Comparison of ENCODE assay signal across 18 cellular contexts in genomic region chr15:82918607-82919230, GRCh38. TPM values are rescaled to one million over a fixed set of nuclear protein-coding genes. Genes with fewer than 3 reads are reported as not detected.
DNase-seq lines count a peak whose midpoint lies in the region; ATAC-seq, FAIRE-seq and TF ChIP-seq lines count a peak whose summit lies in the region.
"Had no signal": no experiment of that assay in that cellular context is flagged by ENCODE, and none has a peak within 500 bp of the region (broad histone marks: within the 10 kb centered on the region; RNA-seq: fewer than 3 reads in every experiment).

No MANE protein-coding gene starts in this region.

- H3K27ac Mint-ChIP-seq in endodermal cell, result no peak overlapping the region
- H3K27ac Mint-ChIP-seq: B cell; CD4-positive, alpha-beta memory T cell had no signal

- ATAC-seq in body of pancreas (peak; percentile 7), esophagus mucosa (peak; percentile 26), pancreas (peak; percentile 1 to 8 (median 6))

- no peaks in the 10 kb centered on the region for H3K79me2 ChIP-seq in SK-N-SH (ENCODE audit: insufficient read depth)

- H3K27me3 Mint-ChIP-seq in endodermal cell (ENCODE audit: insufficient read depth), result no peaks in the 10 kb centered on the region

- no peak overlapping the region for H3K9ac ChIP-seq in endodermal cell (ENCODE audit: extremely low read depth, low read length, poor library complexity, severe bottlenecking)
- no peak overlapping the region for H3K9ac ChIP-seq in SK-N-SH
- H3K9ac ChIP-seq: KMS-11 had no signal

- no peaks in the 10 kb centered on the region for H3K9me3 Mint-ChIP-seq in endodermal cell

- no peaks in the 10 kb centered on the region for H4K20me1 ChIP-seq in SK-N-SH (ENCODE audit: insufficient read depth)

- no peak for TF ChIP-seq EP300 in SK-N-SH (IDR thresholded peaks at IDR 0.05; ENCODE audit: borderline replicate concordance in 1 of 2, low read depth in 1 of 2, low read length in 1 of 2)

- CTCF ChIA-PET in SK-N-SH (lab: Yijun Ruan, JAX), result no interaction called here

- no peaks in the 10 kb centered on the region for H3F3A ChIP-seq in SK-N-SH (replicated peaks; ENCODE audit: insufficient read depth)

- H3K27ac ChIP-seq in body of pancreas, result peak overlapping the region; percentile 93 to 100 (median 97)
- peak overlapping the region; percentile 86 to 93 (median 91) for H3K27ac ChIP-seq in pancreas
- H3K27ac ChIP-seq in testis, result peak overlapping the region; percentile 50 to 76
- no peak overlapping the region for H3K27ac ChIP-seq in endodermal cell (ENCODE audit: low read depth, low read length)
- no peak overlapping the region for H3K27ac ChIP-seq in SK-N-SH (ENCODE audit: low read depth in 2 of 2, low read length in 1 of 2)
- H3K27ac ChIP-seq: KMS-11 had no signal

- no peak for TF ChIP-seq RAD21 in SK-N-SH (IDR thresholded peaks at IDR 0.05; ENCODE audit: low read length)

- no peak overlapping the region for H3K4me3 Mint-ChIP-seq in endodermal cell
- H3K4me3 Mint-ChIP-seq: B cell; CD4-positive, alpha-beta memory T cell had no signal

- no peaks in the 10 kb centered on the region for H3K9me3 ChIP-seq in body of pancreas
- no peaks in the 10 kb centered on the region for H3K9me3 ChIP-seq in pancreas
- no peaks in the 10 kb centered on the region for H3K9me3 ChIP-seq in testis
- H3K9me3 ChIP-seq in endodermal cell (ENCODE audit: control insufficient read depth, low read length), result no peaks in the 10 kb centered on the region
- no peaks in the 10 kb centered on the region for H3K9me3 ChIP-seq in SK-N-SH
- H3K9me3 ChIP-seq: MG63 had no signal

- DNase-seq in body of pancreas (peak in 1 of 4 donors; percentile 30), pancreas (no peak), testis (no peak), endodermal cell (no peak), SK-N-SH (no peak)
- DNase-seq in activated CD4-positive, alpha-beta T cell treated with anti-CD3 and anti-CD28 coated beads, Interleukin-2, amount 50 U/mL, for 4 hours, result no peak
- DNase-seq: CD4-positive, alpha-beta memory T cell; DND-41; GDM1; GOT3; MG63; NCI-H1694 treated with DMSO at 0.1 percent for 48 hours; NK-92 treated with Interleukin-12 subunit alpha and Interleukin-12 subunit beta, amount 100 ng/mL, for 24 hours; OCI-M1; RPMI8226 had no signal

- no peak for TF ChIP-seq POLR2A in body of pancreas (IDR thresholded peaks at IDR 0.05)
- no peak for TF ChIP-seq POLR2A in testis (IDR thresholded peaks at IDR 0.05)

- no peak overlapping the region for H3K4me3 ChIP-seq in body of pancreas
- H3K4me3 ChIP-seq in pancreas, result no peak overlapping the region
- no peak overlapping the region for H3K4me3 ChIP-seq in testis
- H3K4me3 ChIP-seq in endodermal cell (ENCODE audit: low read length), result no peak overlapping the region
- H3K4me3 ChIP-seq in SK-N-SH (ENCODE audit: low read depth in 2 of 2, low read length in 1 of 2), result no peak overlapping the region
- H3K4me3 ChIP-seq: MG63 had no signal

- H3K9me2 ChIP-seq in SK-N-SH, result no peaks in the 10 kb centered on the region

- H3K36me3 Mint-ChIP-seq in endodermal cell (ENCODE audit: low read depth), result peaks cover 3% of the 10 kb centered on the region
- H3K36me3 Mint-ChIP-seq: CD4-positive, alpha-beta memory T cell had no signal

- H3K4me1 ChIP-seq in body of pancreas, result peaks cover 97% of the 10 kb centered on the region
- peaks cover 76 to 85% (median 81%) of the 10 kb centered on the region in 3 donors for H3K4me1 ChIP-seq in pancreas
- H3K4me1 ChIP-seq in testis, result peaks cover 26% of the 10 kb centered on the region
- H3K4me1 ChIP-seq in endodermal cell (ENCODE audit: control insufficient read depth, insufficient read depth, low read length), result peaks cover 1% of the 10 kb centered on the region
- H3K4me1 ChIP-seq in SK-N-SH (ENCODE audit: control insufficient read depth in 1 of 2, insufficient read depth in 2 of 2, low read depth in 1 of 2, low read length in 1 of 2), result peaks cover 0 to 2% of the 10 kb centered on the region in 2 experiments; a peak in 1 of 4 replicates

- peak in 1 of 7 experiments; percentile 13 for TF ChIP-seq CTCF in body of pancreas (IDR thresholded peaks at IDR 0.05)
- no peak for TF ChIP-seq CTCF in pancreas (IDR thresholded peaks at IDR 0.05)
- no peak for TF ChIP-seq CTCF in testis (IDR thresholded peaks at IDR 0.05)
- no peak for TF ChIP-seq CTCF in endodermal cell (conservative IDR thresholded peaks at IDR 0.05)
- TF ChIP-seq CTCF in SK-N-SH (IDR thresholded peaks at IDR 0.05), result no peak

- 47 to 52% methylated on average over 6 of the region's 6 CpGs for WGBS in body of pancreas, 2 donors
- 31% methylated on average over 6 of the region's 6 CpGs for WGBS in pancreas, 2 donors
- 81 to 83% methylated on average over 6 of the region's 6 CpGs for WGBS in testis, 2 donors
- 96 to 98% methylated on average over 5 to 6 of the region's 6 CpGs for WGBS in endodermal cell (ENCODE audit: insufficient coverage in 1 of 2, insufficient read length in 1 of 2), 2 experiments
- 85% methylated on average over 6 of the region's 6 CpGs for WGBS in SK-N-SH (ENCODE audit: low lambda C conversion rate)

- POLR2A ChIA-PET in SK-N-SH (lab: Yijun Ruan, JAX), result no interaction called here

- no peak for FAIRE-seq in pancreas (lab: Jason Lieb, UNC)

- no peak overlapping the region for H2AFZ ChIP-seq in SK-N-SH (ENCODE audit: low read depth)

- H3K4me2 ChIP-seq in SK-N-SH, result no peak overlapping the region
- H3K4me2 ChIP-seq: KMS-11 had no signal

- H3K27me3 ChIP-seq in body of pancreas, result no peaks in the 10 kb centered on the region
- H3K27me3 ChIP-seq in pancreas, result no peaks in the 10 kb centered on the region
- no peaks in the 10 kb centered on the region for H3K27me3 ChIP-seq in testis
- H3K27me3 ChIP-seq in endodermal cell (ENCODE audit: control insufficient read depth, insufficient read depth, low read length, poor library complexity, severe bottlenecking), result no peaks in the 10 kb centered on the region
- H3K27me3 ChIP-seq in SK-N-SH (ENCODE audit: insufficient read depth), result no peaks in the 10 kb centered on the region
- H3K27me3 ChIP-seq: MG63 had no signal

- H3K36me3 ChIP-seq in body of pancreas (replicated peaks in 1 of 2; ENCODE audit: insufficient read depth in 1 of 2, low read depth in 2 of 2) (no peaks in the 10 kb centered on the region), pancreas (no peaks in the 10 kb centered on the region), testis (ENCODE audit: low read depth, missing control alignments) (no peaks in the 10 kb centered on the region), endodermal cell (ENCODE audit: control insufficient read depth, insufficient read depth, low read length) (no peaks in the 10 kb centered on the region), SK-N-SH (replicated peaks in 1 of 2; ENCODE audit: control insufficient read depth in 1 of 2, insufficient read depth in 2 of 2, low read length in 1 of 2) (no peaks in the 10 kb centered on the region)
- H3K36me3 ChIP-seq: MG63 had no signal

- intact Hi-C loops in body of pancreas (cut with DNase I) (no loop called here), pancreas (cut with DNase I) (no loop called here), testis (cut with DNase I; ENCODE audit: low total_unique reads) (no loop called here)

- peaks cover 7% of the 10 kb centered on the region for H3K4me1 Mint-ChIP-seq in endodermal cell
- H3K4me1 Mint-ChIP-seq: B cell; CD4-positive, alpha-beta memory T cell had no signal

TF ChIP-seq in SK-N-SH, 30 proteins besides CTCF, POLR2A, EP300 and RAD21 (continues in another document):
- TF ChIP-seq, protein P1, sequence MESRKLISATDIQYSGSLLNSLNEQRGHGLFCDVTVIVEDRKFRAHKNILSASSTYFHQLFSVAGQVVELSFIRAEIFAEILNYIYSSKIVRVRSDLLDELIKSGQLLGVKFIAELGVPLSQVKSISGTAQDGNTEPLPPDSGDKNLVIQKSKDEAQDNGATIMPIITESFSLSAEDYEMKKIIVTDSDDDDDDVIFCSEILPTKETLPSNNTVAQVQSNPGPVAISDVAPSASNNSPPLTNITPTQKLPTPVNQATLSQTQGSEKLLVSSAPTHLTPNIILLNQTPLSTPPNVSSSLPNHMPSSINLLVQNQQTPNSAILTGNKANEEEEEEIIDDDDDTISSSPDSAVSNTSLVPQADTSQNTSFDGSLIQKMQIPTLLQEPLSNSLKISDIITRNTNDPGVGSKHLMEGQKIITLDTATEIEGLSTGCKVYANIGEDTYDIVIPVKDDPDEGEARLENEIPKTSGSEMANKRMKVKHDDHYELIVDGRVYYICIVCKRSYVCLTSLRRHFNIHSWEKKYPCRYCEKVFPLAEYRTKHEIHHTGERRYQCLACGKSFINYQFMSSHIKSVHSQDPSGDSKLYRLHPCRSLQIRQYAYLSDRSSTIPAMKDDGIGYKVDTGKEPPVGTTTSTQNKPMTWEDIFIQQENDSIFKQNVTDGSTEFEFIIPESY (IDR thresholded peaks at IDR 0.05; ENCODE audit: borderline replicate concordance, low read depth), result no peak
- TF ChIP-seq TCF12 (IDR thresholded peaks at IDR 0.05) (no peak), ELF1 (IDR thresholded peaks at IDR 0.05) (no peak), SMC3 (IDR thresholded peaks at IDR 0.05; ENCODE audit: low read depth, low read length) (no peak), MAX (IDR thresholded peaks at IDR 0.05; ENCODE audit: low read depth) (no peak), FOXM1 (IDR thresholded peaks at IDR 0.05; ENCODE audit: low read depth) (no peak), POLR2AphosphoS5 (IDR thresholded peaks at IDR 0.05; ENCODE audit: low read depth, low read length) (no peak), RXRA (IDR thresholded peaks at IDR 0.05; ENCODE audit: borderline replicate concordance, low read depth) (no peak)

RNA-seq across cellular contexts. Expression of gene HOMER2, which starts 33.8 kb away (rescaled TPM):
- total RNA-seq in body of pancreas, result 100 to 1,000 TPM; 331 to 469 TPM
- total RNA-seq in esophagus mucosa, result 26.3 TPM
- 100 to 1,000 TPM in 5 of 6 donors, 10 to 100 TPM in 1; 82.1 to 180 (median 147) TPM for total RNA-seq in pancreas
- 10 to 100 TPM; 76.8 to 92.2 TPM for polyA plus RNA-seq in pancreas
- 10 to 100 TPM; 38.5 to 40.5 TPM for total RNA-seq in testis
- polyA plus RNA-seq in testis (ENCODE audit: insufficient read depth, low read depth, low replicate concordance), result 18.7 TPM
- total RNA-seq in endodermal cell, result 10 to 100 TPM; 31.8 to 32.7 TPM
- 14.5 TPM for polyA plus RNA-seq in endodermal cell (2013, experiment 1 of 2)
- 13.2 TPM for polyA plus RNA-seq in endodermal cell (2013, experiment 2 of 2)
- polyA plus RNA-seq in SK-N-SH (2012; rRNA removed), result 7.3 and 8.2 TPM in 2 replicates
- 6.8 and 7.3 TPM in 2 replicates for polyA plus RNA-seq in SK-N-SH (2012; cell fraction: cytosol; rRNA removed)
- polyA plus RNA-seq in SK-N-SH (2012; cell fraction: nucleus; rRNA removed), result 15.2 and 18.6 TPM in 2 replicates

Comparison
In these comparisons a context has a peak if more than half of its experiments do, and no peak if none do; other contexts are left out.
1. H3K27ac ChIP-seq: peak in body of pancreas (4 of 4), pancreas (4 of 4) and testis (2 of 2); none in endodermal cell (single experiment) and SK-N-SH (0 of 2).
2. Peak in every context shown above with its lines, with median percentiles within 50 percentile points of each other: ATAC-seq.